Comparison of ENCODE assay signal across 1 cellular context in genomic region chr14:76117789-76118188, GRCh38.
TF ChIP-seq lines count a peak whose summit lies in the region.

No MANE protein-coding gene starts in this region.

TF ChIP-seq in SK-N-SH, 30 proteins besides CTCF, POLR2A, EP300 and RAD21 (continued from another document):
- TF ChIP-seq USF1 (IDR thresholded peaks at IDR 0.05; ENCODE audit: borderline replicate concordance, low read depth) (no peak), FOXM1 (IDR thresholded peaks at IDR 0.05; ENCODE audit: low read depth) (no peak), MXI1 (IDR thresholded peaks at IDR 0.05; ENCODE audit: low read depth, low read length) (0 out of 2 replicates have a peak, but pooled peaks have one; percentile 29), MEF2A (IDR thresholded peaks at IDR 0.05; ENCODE audit: borderline replicate concordance, low read depth) (no peak), REST (IDR thresholded peaks at IDR 0.05; ENCODE audit: low read depth, low read length) (no peak), SMC3 (IDR thresholded peaks at IDR 0.05; ENCODE audit: low read depth, low read length) (no peak), TCF12 (IDR thresholded peaks at IDR 0.05) (no peak; the same call in 1 of the 2 replicates), USF2 (IDR thresholded peaks at IDR 0.05; ENCODE audit: borderline replicate concordance, low read depth, low read length) (no peak), MAX (IDR thresholded peaks at IDR 0.05; ENCODE audit: low read depth) (no peak), RCOR1 (IDR thresholded peaks at IDR 0.05; ENCODE audit: low read length) (peak; percentile 82; the same call in 1 of the 2 replicates), CHD2 (IDR thresholded peaks at IDR 0.05; ENCODE audit: low read length, partially characterized antibody) (peak; percentile 30), ELF1 (IDR thresholded peaks at IDR 0.05) (no peak)
TF ChIP-seq in SK-N-SH: peak in this region for 5.
